ENCODE assay signal across 8 cellular contexts in genomic region chr10:29946953-29947700, GRCh38.
A peak's percentile ranks its signal among the peaks of the same experiment; 100 is the strongest.
DNase-seq lines count a peak whose midpoint lies in the region; ATAC-seq, FAIRE-seq and TF ChIP-seq lines count a peak whose summit lies in the region.

No MANE protein-coding gene starts in this region.

- no peak for FAIRE-seq in GM12892 (lab: Jason Lieb, UNC)

- H3K27ac ChIP-seq in layer of hippocampus (ENCODE audit: low read depth, low read length) (peak overlapping the region; percentile 71), temporal lobe (ENCODE audit: low read depth, low read length) (peak overlapping the region; percentile 28)

- peaks cover 0 to 3% of the 10 kb centered on the region in 2 donors for H3K9me3 Mint-ChIP-seq in stimulated activated naive B cell treated with anti-CD40 and anti-IgM and Interleukin-4, amounts not matched to agents 10 μg/mL and 1 μg/mL and 100 μg/mL, for 72 hours

- in situ Hi-C loops in GM13977 (cut with MboI; ENCODE audit: low pct_unique_long_range_greater_than_20kb, low sequenced_read_pairs, unreplicated experiment) = no loop called here

- H3K4me1 Mint-ChIP-seq in stimulated activated naive B cell treated with anti-CD40 and anti-IgM and Interleukin-4, amounts not matched to agents 10 μg/mL and 1 μg/mL and 100 μg/mL, for 72 hours = no peaks in the 10 kb centered on the region

- no peak for TF ChIP-seq POLR2A in GM12892 (IDR thresholded peaks at IDR 0.05; ENCODE audit: low read depth, low read length)

- DNase-seq in HS-5 (ENCODE audit: low read depth) (peak; percentile 16), choroid plexus epithelial cell (ENCODE audit: low read depth) (peak; percentile 89), GM13977 (ENCODE audit: low spot score) (no peak), COLO829 (ENCODE audit: low spot score) (no peak), GM12892 (ENCODE audit: insufficient read length) (no peak)
- no peak for DNase-seq in stimulated activated naive B cell treated with anti-CD40 and anti-IgM and Interleukin-4, amounts not matched to agents 10 μg/mL and 1 μg/mL and 100 μg/mL, for 72 hours

- ATAC-seq in stimulated activated naive B cell treated with anti-CD40 and anti-IgM and Interleukin-4, amounts not matched to agents 10 μg/mL and 1 μg/mL and 100 μg/mL, for 72 hours (replicated peaks) = no peak

- H3K4me3 ChIP-seq in choroid plexus epithelial cell (ENCODE audit: low read depth, low read length) = no peak overlapping the region

- TF ChIP-seq CTCF in choroid plexus epithelial cell (conservative IDR thresholded peaks at IDR 0.05; ENCODE audit: low read depth, low read length) (no peak), GM13977 (IDR thresholded peaks at IDR 0.05; ENCODE audit: extremely low read depth, insufficient read depth, missing control alignments) (no peak)

- H3K4me3 Mint-ChIP-seq in stimulated activated naive B cell treated with anti-CD40 and anti-IgM and Interleukin-4, amounts not matched to agents 10 μg/mL and 1 μg/mL and 100 μg/mL, for 72 hours = no peak overlapping the region

- no peaks in the 10 kb centered on the region for H3K27me3 ChIP-seq in layer of hippocampus (ENCODE audit: control insufficient read depth, insufficient read depth, low read length)

- H3K27ac Mint-ChIP-seq in stimulated activated naive B cell treated with anti-CD40 and anti-IgM and Interleukin-4, amounts not matched to agents 10 μg/mL and 1 μg/mL and 100 μg/mL, for 72 hours = no peak overlapping the region

- peaks cover 0 to 9% of the 10 kb centered on the region in 2 donors for H3K27me3 Mint-ChIP-seq in stimulated activated naive B cell treated with anti-CD40 and anti-IgM and Interleukin-4, amounts not matched to agents 10 μg/mL and 1 μg/mL and 100 μg/mL, for 72 hours

- H3K36me3 Mint-ChIP-seq in stimulated activated naive B cell treated with anti-CD40 and anti-IgM and Interleukin-4, amounts not matched to agents 10 μg/mL and 1 μg/mL and 100 μg/mL, for 72 hours = no peaks in the 10 kb centered on the region

Comparison
In these comparisons a context has a peak if more than half of its experiments do, and no peak if none do; other contexts are left out.
1. DNase-seq: peak in HS-5 (single experiment) and choroid plexus epithelial cell (single experiment); none in GM13977 (single experiment), stimulated activated naive B cell treated with anti-CD40 and anti-IgM and Interleukin-4, amounts not matched to agents 10 μg/mL and 1 μg/mL and 100 μg/mL, for 72 hours (single experiment), COLO829 (single experiment) and GM12892 (single experiment).